In the genomic region with DNA sequence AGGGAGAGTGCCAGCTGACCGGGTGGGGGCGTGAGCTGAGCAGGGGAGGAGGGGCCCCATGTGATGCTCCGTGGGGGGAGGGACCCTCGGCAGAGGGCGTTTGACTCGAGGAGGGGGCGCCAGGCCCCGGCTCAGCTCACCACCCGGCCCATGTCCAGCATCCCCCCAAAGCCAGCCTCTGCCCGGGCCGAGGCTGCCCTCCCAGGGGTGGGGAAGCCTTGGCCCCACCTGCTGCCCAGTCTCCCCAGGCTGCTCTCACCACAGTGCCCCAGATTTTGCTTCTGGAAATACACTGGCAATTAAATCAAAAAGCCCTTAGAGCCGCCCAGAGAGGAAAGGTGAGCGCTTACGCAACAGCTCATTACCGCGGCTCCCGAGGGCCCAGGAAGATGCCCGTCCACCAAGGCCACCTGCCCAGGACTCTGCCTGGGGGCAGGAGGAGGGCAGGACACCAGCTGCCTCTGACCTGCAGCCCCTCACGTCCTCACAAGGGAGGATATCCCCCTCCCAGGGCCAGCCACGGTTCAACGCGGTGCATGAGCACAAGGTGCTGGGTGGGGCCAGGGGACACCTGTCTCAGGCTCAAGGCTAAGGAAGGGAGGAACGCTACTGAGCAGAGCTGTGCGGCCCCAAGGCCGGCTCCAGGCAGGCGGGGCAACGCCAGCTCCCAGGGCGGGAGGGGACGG, we compare ENCODE assay signal across 11 cellular contexts.
DNase-seq lines count a peak whose midpoint lies in the region; ATAC-seq and TF ChIP-seq lines count a peak whose summit lies in the region.
"Had no signal": no experiment of that assay in that cellular context is flagged by ENCODE, and none has a peak within 500 bp of the region (broad histone marks: within the 10 kb centered on the region; RNA-seq: fewer than 3 reads in every experiment).

No MANE protein-coding gene starts in this region.

- H3K27ac ChIP-seq in esophagus muscularis mucosa (replicated peaks in 1 of 4), result peak overlapping the region; percentile 96 to 100 (median 97)

- H3K27me3 ChIP-seq in BE2C, result no peaks in the 10 kb centered on the region
- no peaks in the 10 kb centered on the region for H3K27me3 ChIP-seq in esophagus muscularis mucosa
- H3K27me3 ChIP-seq in mucosa of stomach (ENCODE audit: control insufficient read depth, insufficient read depth, low read length), result peaks cover 6% of the 10 kb centered on the region

- TF ChIP-seq CTCF in BE2C (IDR thresholded peaks at IDR 0.05; ENCODE audit: low read depth, low read length) (no peak), esophagus muscularis mucosa (IDR thresholded peaks at IDR 0.05) (no peak)

- H3K4me1 ChIP-seq in BE2C, result no peaks in the 10 kb centered on the region
- H3K4me1 ChIP-seq in esophagus muscularis mucosa, result peaks cover 61 to 85% (median 82%) of the 10 kb centered on the region in 4 donors
- peaks cover 30% of the 10 kb centered on the region for H3K4me1 ChIP-seq in mucosa of stomach (ENCODE audit: control insufficient read depth, insufficient read depth, low read length)

- H3K9me3 ChIP-seq in BE2C (no peaks in the 10 kb centered on the region), esophagus muscularis mucosa (peaks cover 0 to 11% (median 0%) of the 10 kb centered on the region in 4 donors), mucosa of stomach (ENCODE audit: control insufficient read depth, low read length) (no peaks in the 10 kb centered on the region)

- H3K9ac ChIP-seq in mucosa of stomach (ENCODE audit: low read length), result peak overlapping the region; percentile 15

- no peaks in the 10 kb centered on the region for H3K36me3 ChIP-seq in BE2C
- no peaks in the 10 kb centered on the region for H3K36me3 ChIP-seq in esophagus muscularis mucosa
- H3K36me3 ChIP-seq in mucosa of stomach (ENCODE audit: control insufficient read depth, insufficient read depth, low read length), result no peaks in the 10 kb centered on the region

- intact Hi-C loops in esophagus muscularis mucosa (cut with DNase I), result loop anchor here (5.0 kb wide), 1 partner anchor 50 kb away; no protein-coding TSS in a partner anchor

- DNase-seq in BE2C (peak; percentile 6), HT-29 (ENCODE audit: low spot score) (peak; percentile 29), esophagus muscularis mucosa (ENCODE audit: extremely low spot score) (no peak), H4 (ENCODE audit: low spot score) (no peak), dermis blood vessel endothelial cell (no peak)
- DNase-seq: activated naive CD8-positive, alpha-beta T cell treated with anti-CD3 and anti-CD28 coated beads, Interleukin-2, amount 10 ng/mL, durations not matched to agents 7 days and 5 days; NCI-H446 treated with DMSO at 0.1 percent for 48 hours; stimulated activated CD4-positive, alpha-beta T cell treated with anti-CD3 and anti-CD28 coated beads, Interleukin-1b, Interleukin-23, amount 100 ng/mL, for 48 hours had no signal

- TF ChIP-seq POLR2A in esophagus muscularis mucosa (IDR thresholded peaks at IDR 0.05; ENCODE audit: low read depth), result no peak

- 41% methylated on average over 29 of the region's 29 CpGs for WGBS in esophagus muscularis mucosa

- no peak for TF ChIP-seq EP300 in esophagus muscularis mucosa (IDR thresholded peaks at IDR 0.05)

- H3K4me3 ChIP-seq in BE2C (ENCODE audit: low read depth, low read length), result no peak overlapping the region
- peak overlapping the region in 3 of 4 donors; percentile 9 to 38 (median 23) for H3K4me3 ChIP-seq in esophagus muscularis mucosa
- H3K4me3 ChIP-seq in mucosa of stomach (ENCODE audit: low read length), result no peak overlapping the region

- ATAC-seq in GM19035 (IDR thresholded peaks at IDR 0.05; ENCODE audit: unreplicated experiment) (no peak), GM19467 (IDR thresholded peaks at IDR 0.05; ENCODE audit: unreplicated experiment) (no peak)

Comparison
In these comparisons a context has a peak if more than half of its experiments do, and no peak if none do; other contexts are left out.
1. DNase-seq: peak in BE2C (single experiment) and HT-29 (single experiment); none in esophagus muscularis mucosa (single experiment), H4 (single experiment) and dermis blood vessel endothelial cell (single experiment).
2. H3K4me3 ChIP-seq: peak in esophagus muscularis mucosa (3 of 4); none in BE2C (single experiment) and mucosa of stomach (single experiment).